ENCODE assay signal across 3 cellular contexts in genomic region chr9:124708070-124708469, GRCh38.
TF ChIP-seq lines count a peak whose summit lies in the region.

No MANE protein-coding gene starts in this region.

TF ChIP-seq in SK-N-SH, 30 proteins besides CTCF, POLR2A, EP300 and RAD21 (continued from another document):
- TF ChIP-seq SMC3 (IDR thresholded peaks at IDR 0.05; ENCODE audit: low read depth, low read length) (no peak), TCF12 (IDR thresholded peaks at IDR 0.05) (no peak), MXI1 (IDR thresholded peaks at IDR 0.05; ENCODE audit: low read depth, low read length) (no peak), YY1 (IDR thresholded peaks at IDR 0.05; ENCODE audit: low read depth) (no peak), FOXJ3 (CRISPR knock-in tag; IDR thresholded peaks at IDR 0.05) (no peak), SIN3A (IDR thresholded peaks at IDR 0.05; ENCODE audit: borderline replicate concordance, low read depth, low read length) (no peak), USF2 (IDR thresholded peaks at IDR 0.05; ENCODE audit: borderline replicate concordance, low read depth, low read length) (no peak), JUND (IDR thresholded peaks at IDR 0.05) (no peak), GATA2 (CRISPR knock-in tag; IDR thresholded peaks at IDR 0.05) (no peak), CHD2 (IDR thresholded peaks at IDR 0.05; ENCODE audit: low read length, partially characterized antibody) (no peak), RFX5 (IDR thresholded peaks at IDR 0.05; ENCODE audit: low read length) (no peak)
- TF ChIP-seq, protein P1, sequence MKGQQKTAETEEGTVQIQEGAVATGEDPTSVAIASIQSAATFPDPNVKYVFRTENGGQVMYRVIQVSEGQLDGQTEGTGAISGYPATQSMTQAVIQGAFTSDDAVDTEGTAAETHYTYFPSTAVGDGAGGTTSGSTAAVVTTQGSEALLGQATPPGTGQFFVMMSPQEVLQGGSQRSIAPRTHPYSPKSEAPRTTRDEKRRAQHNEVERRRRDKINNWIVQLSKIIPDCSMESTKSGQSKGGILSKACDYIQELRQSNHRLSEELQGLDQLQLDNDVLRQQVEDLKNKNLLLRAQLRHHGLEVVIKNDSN (IDR thresholded peaks at IDR 0.05; ENCODE audit: borderline replicate concordance, low read depth): no peak
- TF ChIP-seq, protein P2, sequence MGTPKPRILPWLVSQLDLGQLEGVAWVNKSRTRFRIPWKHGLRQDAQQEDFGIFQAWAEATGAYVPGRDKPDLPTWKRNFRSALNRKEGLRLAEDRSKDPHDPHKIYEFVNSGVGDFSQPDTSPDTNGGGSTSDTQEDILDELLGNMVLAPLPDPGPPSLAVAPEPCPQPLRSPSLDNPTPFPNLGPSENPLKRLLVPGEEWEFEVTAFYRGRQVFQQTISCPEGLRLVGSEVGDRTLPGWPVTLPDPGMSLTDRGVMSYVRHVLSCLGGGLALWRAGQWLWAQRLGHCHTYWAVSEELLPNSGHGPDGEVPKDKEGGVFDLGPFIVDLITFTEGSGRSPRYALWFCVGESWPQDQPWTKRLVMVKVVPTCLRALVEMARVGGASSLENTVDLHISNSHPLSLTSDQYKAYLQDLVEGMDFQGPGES (IDR thresholded peaks at IDR 0.05; ENCODE audit: low read depth, low read length): no peak
- TF ChIP-seq, protein P3, sequence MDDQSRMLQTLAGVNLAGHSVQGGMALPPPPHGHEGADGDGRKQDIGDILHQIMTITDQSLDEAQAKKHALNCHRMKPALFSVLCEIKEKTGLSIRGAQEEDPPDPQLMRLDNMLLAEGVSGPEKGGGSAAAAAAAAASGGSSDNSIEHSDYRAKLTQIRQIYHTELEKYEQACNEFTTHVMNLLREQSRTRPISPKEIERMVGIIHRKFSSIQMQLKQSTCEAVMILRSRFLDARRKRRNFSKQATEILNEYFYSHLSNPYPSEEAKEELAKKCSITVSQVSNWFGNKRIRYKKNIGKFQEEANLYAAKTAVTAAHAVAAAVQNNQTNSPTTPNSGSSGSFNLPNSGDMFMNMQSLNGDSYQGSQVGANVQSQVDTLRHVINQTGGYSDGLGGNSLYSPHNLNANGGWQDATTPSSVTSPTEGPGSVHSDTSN (IDR thresholded peaks at IDR 0.05): no peak
TF ChIP-seq in SK-N-SH: peak in this region for 0.

TF ChIP-seq in SK-N-SH treated with all-trans-retinoic acid at 6 μM for 48 hours, 23 proteins besides CTCF, POLR2A, EP300 and RAD21 (continued from another document):
- TF ChIP-seq, protein P4, sequence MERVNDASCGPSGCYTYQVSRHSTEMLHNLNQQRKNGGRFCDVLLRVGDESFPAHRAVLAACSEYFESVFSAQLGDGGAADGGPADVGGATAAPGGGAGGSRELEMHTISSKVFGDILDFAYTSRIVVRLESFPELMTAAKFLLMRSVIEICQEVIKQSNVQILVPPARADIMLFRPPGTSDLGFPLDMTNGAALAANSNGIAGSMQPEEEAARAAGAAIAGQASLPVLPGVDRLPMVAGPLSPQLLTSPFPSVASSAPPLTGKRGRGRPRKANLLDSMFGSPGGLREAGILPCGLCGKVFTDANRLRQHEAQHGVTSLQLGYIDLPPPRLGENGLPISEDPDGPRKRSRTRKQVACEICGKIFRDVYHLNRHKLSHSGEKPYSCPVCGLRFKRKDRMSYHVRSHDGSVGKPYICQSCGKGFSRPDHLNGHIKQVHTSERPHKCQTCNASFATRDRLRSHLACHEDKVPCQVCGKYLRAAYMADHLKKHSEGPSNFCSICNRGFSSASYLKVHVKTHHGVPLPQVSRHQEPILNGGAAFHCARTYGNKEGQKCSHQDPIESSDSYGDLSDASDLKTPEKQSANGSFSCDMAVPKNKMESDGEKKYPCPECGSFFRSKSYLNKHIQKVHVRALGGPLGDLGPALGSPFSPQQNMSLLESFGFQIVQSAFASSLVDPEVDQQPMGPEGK (CRISPR knock-in tag; IDR thresholded peaks at IDR 0.05; ENCODE audit: borderline replicate concordance): no peak
- no peak for TF ChIP-seq ZFP3 (CRISPR knock-in tag; IDR thresholded peaks at IDR 0.05)
- no peak for TF ChIP-seq ZC3H10 (CRISPR knock-in tag; IDR thresholded peaks at IDR 0.05)
- no peak for TF ChIP-seq ARNTL (CRISPR knock-in tag; IDR thresholded peaks at IDR 0.05; ENCODE audit: borderline replicate concordance, low read depth)
- TF ChIP-seq ISL1 (CRISPR knock-in tag; IDR thresholded peaks at IDR 0.05): no peak

TF ChIP-seq in GM12878, 131 proteins besides CTCF, POLR2A, EP300 and RAD21 (continued from another document):
- TF ChIP-seq E2F8 (IDR thresholded peaks at IDR 0.05; ENCODE audit: low read depth, partially characterized antibody): no peak
- TF ChIP-seq RB1 (IDR thresholded peaks at IDR 0.05; ENCODE audit: borderline replicate concordance): no peak
- no peak for TF ChIP-seq DPF2 (IDR thresholded peaks at IDR 0.05)
- no peak for TF ChIP-seq NKRF (conservative IDR thresholded peaks at IDR 0.05)
- TF ChIP-seq MAX (IDR thresholded peaks at IDR 0.05; ENCODE audit: low read depth, low read length): no peak
- no peak for TF ChIP-seq ZNF207 (IDR thresholded peaks at IDR 0.05; ENCODE audit: borderline replicate concordance)
- no peak for TF ChIP-seq BHLHE40 (IDR thresholded peaks at IDR 0.05; ENCODE audit: borderline replicate concordance in 1 of 2, low read depth in 2 of 2, low read length in 1 of 2)
- no peak for TF ChIP-seq HDAC6 (IDR thresholded peaks at IDR 0.05; ENCODE audit: unreplicated experiment)
- TF ChIP-seq KDM1A (IDR thresholded peaks at IDR 0.05; ENCODE audit: borderline replicate concordance): no peak
- no peak for TF ChIP-seq EED (IDR thresholded peaks at IDR 0.05; ENCODE audit: low read depth)
- no peak for TF ChIP-seq CREB1 (IDR thresholded peaks at IDR 0.05; ENCODE audit: low read depth)
- TF ChIP-seq NFXL1 (IDR thresholded peaks at IDR 0.05; ENCODE audit: borderline replicate concordance): no peak
- TF ChIP-seq ATF7 (IDR thresholded peaks at IDR 0.05; ENCODE audit: low read depth): no peak
- no peak for TF ChIP-seq REST (IDR thresholded peaks at IDR 0.05; ENCODE audit: low read depth, low read length)
